Comparison of ENCODE assay signal across 13 cellular contexts in genomic region chr1:59985901-59986735, GRCh38. TPM values are rescaled to one million over a fixed set of nuclear protein-coding genes. Genes with fewer than 3 reads are reported as not detected.
DNase-seq lines count a peak whose midpoint lies in the region; ATAC-seq and TF ChIP-seq lines count a peak whose summit lies in the region.
"Had no signal": no experiment of that assay in that cellular context is flagged by ENCODE, and none has a peak within 500 bp of the region (broad histone marks: within the 10 kb centered on the region; RNA-seq: fewer than 3 reads in every experiment).

No MANE protein-coding gene starts in this region.

- dilution Hi-C loops in mammary epithelial cell (cut with HindIII; ENCODE audit: low sequenced_read_pairs), result no loop called here

- TF ChIP-seq CTCF in fibroblast of mammary gland (conservative IDR thresholded peaks at IDR 0.05; ENCODE audit: control insufficient read depth, insufficient read depth, low read depth, low read length) (no peak), mammary epithelial cell (conservative IDR thresholded peaks at IDR 0.05 in 1 of 2, IDR thresholded peaks at IDR 0.05 in 1 of 2; ENCODE audit: extremely low read depth in 1 of 2, insufficient read depth in 1 of 2, low read depth in 1 of 2, low read length in 2 of 2) (no peak)

- H2BK5ac ChIP-seq in neuronal stem cell (ENCODE audit: low read length), result no peak overlapping the region

- H3K36me3 ChIP-seq in SK-N-MC (ENCODE audit: insufficient read depth, low read length) (no peaks in the 10 kb centered on the region), neuronal stem cell (replicated peaks in 1 of 2; ENCODE audit: control insufficient read depth in 2 of 2, insufficient read depth in 2 of 2, low read length in 2 of 2) (no peaks in the 10 kb centered on the region), mammary epithelial cell (ENCODE audit: insufficient read depth, low read length) (no peaks in the 10 kb centered on the region)
- H3K36me3 ChIP-seq: prostate gland had no signal

- no peak overlapping the region for H3K14ac ChIP-seq in neuronal stem cell (ENCODE audit: low read length)

- BruUV-seq in mammary epithelial cell (replicated peaks; lab: Mats Ljungman, UMichigan), result no TSS peak

- no peak overlapping the region for H3K9ac ChIP-seq in SK-N-MC (ENCODE audit: insufficient read length)
- no peak overlapping the region for H3K9ac ChIP-seq in neuronal stem cell (ENCODE audit: low read depth, low read length, poor library complexity)
- H3K9ac ChIP-seq in mammary epithelial cell (ENCODE audit: insufficient read depth, low read length), result no peak overlapping the region

- peak; percentile 83 for DNase-seq in Ammon's horn (ENCODE audit: low spot score)
- DNase-seq in SK-N-MC (ENCODE audit: low read depth, low spot score), result no peak
- peak; percentile 71 for DNase-seq in fibroblast of mammary gland (ENCODE audit: low read depth)
- DNase-seq in neuronal stem cell (ENCODE audit: low spot score), result no peak
- DNase-seq in activated CD4-positive, CD25-positive, alpha-beta regulatory T cell treated with anti-CD3 and anti-CD28 coated beads, Interleukin-2, amount 50 U/mL, for 72 hours, result no peak
- no peak for DNase-seq in mammary epithelial cell
- DNase-seq in T-cell, result no peak
- DNase-seq: DMS79 treated with DMSO at 0.1 percent for 48 hours, NCI-H2029 had no signal

- CTCF ChIA-PET in mammary epithelial cell (lab: Charles Lee; ENCODE audit: low non-redundant PET), result no interaction called here
- CTCF ChIA-PET in T-cell (lab: Charles Lee), result no interaction called here

- H3K23ac ChIP-seq in neuronal stem cell (ENCODE audit: low read depth, low read length, poor library complexity), result no peak overlapping the region

- no peak overlapping the region for H3K4me3 Mint-ChIP-seq in T-cell
- H3K4me3 Mint-ChIP-seq: central memory CD8-positive, alpha-beta T cell had no signal

- H2AK5ac ChIP-seq in neuronal stem cell (ENCODE audit: low read depth, low read length), result peak overlapping the region; percentile 12

- H3K4me3 ChIP-seq in SK-N-MC (peak overlapping the region; percentile 62), fibroblast of mammary gland (ENCODE audit: control insufficient read depth, low read depth, low read length) (no peak overlapping the region), neuronal stem cell (ENCODE audit: low read length in 2 of 2) (no peak overlapping the region), mammary epithelial cell (replicated peaks in 1 of 3; ENCODE audit: insufficient read depth in 1 of 3, low read depth in 2 of 3, low read length in 3 of 3) (no peak overlapping the region)
- H3K4me3 ChIP-seq: prostate gland had no signal

- H3K4me1 ChIP-seq in neuronal stem cell (ENCODE audit: control insufficient read depth in 2 of 2, insufficient read depth in 1 of 2, low read depth in 1 of 2, low read length in 2 of 2) (peaks cover 8 to 14% of the 10 kb centered on the region in 2 donors), mammary epithelial cell (ENCODE audit: insufficient read depth, low read length) (no peaks in the 10 kb centered on the region)
- H3K4me1 ChIP-seq: prostate gland had no signal

- ATAC-seq in HG02759 (IDR thresholded peaks at IDR 0.05; ENCODE audit: unreplicated experiment) (no peak), T-cell (replicated peaks in 1 of 4) (no peak)

- no peaks in the 10 kb centered on the region for H3K79me2 ChIP-seq in mammary epithelial cell (ENCODE audit: insufficient read depth, low read length)

- H3K4ac ChIP-seq in neuronal stem cell (ENCODE audit: low read length), result no peak overlapping the region

- no peak overlapping the region for H3K27ac ChIP-seq in SK-N-MC
- H3K27ac ChIP-seq in neuronal stem cell (replicated peaks; ENCODE audit: low read length), result no peak overlapping the region
- H3K27ac ChIP-seq in mammary epithelial cell (ENCODE audit: insufficient read depth, low read depth, low read length), result no peak overlapping the region
- H3K27ac ChIP-seq: epithelial cell of prostate, prostate gland had no signal

- H3K9me3 Mint-ChIP-seq in T-cell, result peaks cover 0 to 3% (median 0%) of the 10 kb centered on the region in 3 donors
- H3K9me3 Mint-ChIP-seq: central memory CD8-positive, alpha-beta T cell had no signal

- no peaks in the 10 kb centered on the region for H3K36me3 Mint-ChIP-seq in T-cell

- H2AFZ ChIP-seq in neuronal stem cell (ENCODE audit: low read length) (peak overlapping the region; percentile 67), mammary epithelial cell (ENCODE audit: low read depth, low read length) (no peak overlapping the region)

- no CpG with 5 or more reads among the region's 14 CpGs for WGBS in neuronal stem cell (ENCODE audit: extremely low coverage in 2 of 2, insufficient read length in 2 of 2, insufficient replicate concordance in 1 of 2), 2 donors
- WGBS in mammary epithelial cell (ENCODE audit: low coverage, missing lambda C conversion rate), result 52% methylated on average over 11 of the region's 14 CpGs

- H2BK12ac ChIP-seq in neuronal stem cell (ENCODE audit: low read length), result no peak overlapping the region

- H3K79me1 ChIP-seq in neuronal stem cell (ENCODE audit: low read depth, low read length), result no peaks in the 10 kb centered on the region

- H3K18ac ChIP-seq in neuronal stem cell (ENCODE audit: low read length), result no peak overlapping the region

- intact Hi-C loops in mammary epithelial cell (cut with micrococcal nuclease), result no loop called here

- no peak overlapping the region for H2BK120ac ChIP-seq in neuronal stem cell (ENCODE audit: low read depth, low read length)

- no peak overlapping the region for H4K91ac ChIP-seq in neuronal stem cell (ENCODE audit: low read depth, low read length, poor library complexity)

- no peaks in the 10 kb centered on the region for H4K20me1 ChIP-seq in mammary epithelial cell (ENCODE audit: insufficient read depth, low read length)

- H3K4me2 ChIP-seq in neuronal stem cell (ENCODE audit: insufficient read depth, low read length, poor library complexity, severe bottlenecking) (no peak overlapping the region), mammary epithelial cell (ENCODE audit: insufficient read depth, low read depth, low read length) (no peak overlapping the region)

- H3K9me3 ChIP-seq in SK-N-MC (ENCODE audit: low read depth, low read length), result no peaks in the 10 kb centered on the region
- no peaks in the 10 kb centered on the region for H3K9me3 ChIP-seq in neuronal stem cell (replicated peaks in 1 of 2; ENCODE audit: control insufficient read depth in 2 of 2, insufficient read depth in 1 of 2, low read depth in 1 of 2, low read length in 2 of 2)
- H3K9me3 ChIP-seq in mammary epithelial cell (replicated peaks; ENCODE audit: insufficient read depth, low read length), result no peaks in the 10 kb centered on the region
- H3K9me3 ChIP-seq: prostate gland had no signal

- H3K4me1 Mint-ChIP-seq in T-cell, result no peaks in the 10 kb centered on the region
- H3K4me1 Mint-ChIP-seq: central memory CD8-positive, alpha-beta T cell had no signal

- H2BK15ac ChIP-seq in neuronal stem cell (ENCODE audit: low read length), result no peak overlapping the region

- H3K27me3 Mint-ChIP-seq in T-cell, result peaks cover 6 to 18% of the 10 kb centered on the region in 2 donors

- H3K27me3 ChIP-seq in neuronal stem cell (ENCODE audit: control insufficient read depth in 3 of 3, insufficient read depth in 3 of 3, low read depth in 1 of 3, low read length in 3 of 3), result peaks cover 0 to 12% (median 0%) of the 10 kb centered on the region in 3 experiments
- no peaks in the 10 kb centered on the region for H3K27me3 ChIP-seq in mammary epithelial cell (ENCODE audit: insufficient read depth, low read length)

- in situ Hi-C loops in mammary epithelial cell (cut with MboI; ENCODE audit: low sequenced_read_pairs in 2 of 2), result no loop called here

- no peak overlapping the region for H4K8ac ChIP-seq in neuronal stem cell (ENCODE audit: low read depth, low read length)

- POLR2A ChIA-PET in T-cell (lab: Charles Lee), result no interaction called here

- H3K27ac Mint-ChIP-seq in T-cell, result no peak overlapping the region

RNA-seq across cellular contexts. Expression of gene CYP2J2, which starts 59.5 kb away (rescaled TPM):
- 0.25 TPM for polyA plus RNA-seq in neuronal stem cell (2013, experiment 1 of 2)
- 0.30 TPM for polyA plus RNA-seq in neuronal stem cell (2013, experiment 2 of 2)
- total RNA-seq in mammary epithelial cell (1 to 10 TPM; 1.1 to 3.2 TPM), T-cell (1 to 10 TPM in 1 of 5 donors, under 1 TPM in 4; 0.66 to 1.8 (median 0.69) TPM)
- polyA plus RNA-seq in mammary epithelial cell, result 0.92 TPM
- not detected for polyA minus RNA-seq in mammary epithelial cell

Comparison
In these comparisons a context has a peak if more than half of its experiments do, and no peak if none do; other contexts are left out.
1. DNase-seq: peak in Ammon's horn (single experiment) and fibroblast of mammary gland (single experiment); none in SK-N-MC (single experiment), neuronal stem cell (single experiment), activated CD4-positive, CD25-positive, alpha-beta regulatory T cell treated with anti-CD3 and anti-CD28 coated beads, Interleukin-2, amount 50 U/mL, for 72 hours (single experiment), mammary epithelial cell (single experiment) and T-cell (0 of 34).